Comparison of ENCODE assay signal across 12 cellular contexts in genomic region chr2:134217316-134217715, GRCh38. TPM values are rescaled to one million over a fixed set of nuclear protein-coding genes. Genes with fewer than 3 reads are reported as not detected.
DNase-seq lines count a peak whose midpoint lies in the region; ATAC-seq and TF ChIP-seq lines count a peak whose summit lies in the region.
"Had no signal": no experiment of that assay in that cellular context is flagged by ENCODE, and none has a peak within 500 bp of the region (broad histone marks: within the 10 kb centered on the region; RNA-seq: fewer than 3 reads in every experiment).

No MANE protein-coding gene starts in this region.

- no peaks in the 10 kb centered on the region for H4K20me1 ChIP-seq in OCI-LY1 (ENCODE audit: insufficient read depth, low read length)

- peaks cover 50% of the 10 kb centered on the region for H3K4me1 Mint-ChIP-seq in activated CD4-positive, alpha-beta T cell treated with anti-CD3 and anti-CD28 coated beads, Interleukin-2, amount 10 ng/mL, durations not matched to agents 7 days and 5 days
- peaks cover 64 to 93% (median 77%) of the 10 kb centered on the region in 3 donors for H3K4me1 Mint-ChIP-seq in naive B cell

- no peaks in the 10 kb centered on the region for H3K9me2 ChIP-seq in OCI-LY1 (ENCODE audit: low read depth, low read length)
- H3K9me2 ChIP-seq: SK-N-SH had no signal

- H3K9ac ChIP-seq in OCI-LY1 (ENCODE audit: low read length) = no peak overlapping the region; the same call in 1 of the 2 replicates
- H3K9ac ChIP-seq: KMS-11, SK-N-SH had no signal

- no peak overlapping the region for H3K4me3 Mint-ChIP-seq in activated CD4-positive, alpha-beta T cell treated with anti-CD3 and anti-CD28 coated beads, Interleukin-2, amount 10 ng/mL, durations not matched to agents 7 days and 5 days
- H3K4me3 Mint-ChIP-seq in naive B cell = peak overlapping the region in 5 of 8 donors; percentile 1 to 80 (median 57)
- H3K4me3 Mint-ChIP-seq: dendritic cell treated with granulocyte-macrophage colony-stimulating factor and Interleukin-4, amounts not matched to agents 40 ng/mL and 50 ng/mL, for 4 days; WTC11 had no signal

- H3F3A ChIP-seq in OCI-LY1 (ENCODE audit: insufficient read depth, low read length) = no peaks in the 10 kb centered on the region; the same call in 1 of the 2 replicates

- ATAC-seq in GM19035 (IDR thresholded peaks at IDR 0.05; ENCODE audit: unreplicated experiment) = peak; percentile 9
- no peak for ATAC-seq in naive B cell (ENCODE audit: low read depth in 2 of 2)
- ATAC-seq in GM18873 (IDR thresholded peaks at IDR 0.05; ENCODE audit: low FRiP score, unreplicated experiment) = no peak
- ATAC-seq: WTC11 had no signal

- peaks cover 53% of the 10 kb centered on the region for H3K4me1 ChIP-seq in OCI-LY1 (ENCODE audit: insufficient read depth, low read length, severe bottlenecking)

- peak overlapping the region; percentile 39 for H3K27ac Mint-ChIP-seq in activated CD4-positive, alpha-beta T cell treated with anti-CD3 and anti-CD28 coated beads, Interleukin-2, amount 10 ng/mL, durations not matched to agents 7 days and 5 days
- peak overlapping the region; percentile 90 to 98 (median 94) for H3K27ac Mint-ChIP-seq in naive B cell
- H3K27ac Mint-ChIP-seq: WTC11 had no signal

- no peaks in the 10 kb centered on the region for H3K27me3 Mint-ChIP-seq in activated CD4-positive, alpha-beta T cell treated with anti-CD3 and anti-CD28 coated beads, Interleukin-2, amount 10 ng/mL, durations not matched to agents 7 days and 5 days
- H3K27me3 Mint-ChIP-seq in naive B cell = no peaks in the 10 kb centered on the region
- H3K27me3 Mint-ChIP-seq: dendritic cell treated with granulocyte-macrophage colony-stimulating factor and Interleukin-4, amounts not matched to agents 40 ng/mL and 50 ng/mL, for 4 days had no signal

- peaks cover 5% of the 10 kb centered on the region for H3K9me3 Mint-ChIP-seq in activated CD4-positive, alpha-beta T cell treated with anti-CD3 and anti-CD28 coated beads, Interleukin-2, amount 10 ng/mL, durations not matched to agents 7 days and 5 days
- peaks cover 0 to 5% (median 0%) of the 10 kb centered on the region in 7 donors for H3K9me3 Mint-ChIP-seq in naive B cell

- POLR2A ChIA-PET in activated CD4-positive, alpha-beta T cell treated with anti-CD3 and anti-CD28 coated beads, Interleukin-2, amount 10 ng/mL, durations not matched to agents 7 days and 5 days (lab: Charles Lee) = no interaction called here

- no peak for TF ChIP-seq CTCF in OCI-LY1 (IDR thresholded peaks at IDR 0.05; ENCODE audit: low read length)

- no peak for DNase-seq in activated CD4-positive, alpha-beta T cell treated with anti-CD3 and anti-CD28 coated beads, Interleukin-2, amount 10 ng/mL, durations not matched to agents 7 days and 5 days
- no peak for DNase-seq in activated CD4-positive, alpha-beta T cell treated with anti-CD3 and anti-CD28 coated beads, Interleukin-2, amount 50 U/mL, for 4 hours
- DNase-seq in naive B cell = no peak
- no peak for DNase-seq in NCI-H1694 treated with DMSO at 0.1 percent for 48 hours (lab: John Stamatoyannopoulos, UW)
- no peak for DNase-seq in activated gamma-delta T cell (lab: John Stamatoyannopoulos, UW)
- DNase-seq: SK-N-SH had no signal

- CTCF ChIA-PET in activated CD4-positive, alpha-beta T cell treated with anti-CD3 and anti-CD28 coated beads, Interleukin-2, amount 10 ng/mL, durations not matched to agents 7 days and 5 days (lab: Charles Lee) = no interaction called here

- H3K27ac ChIP-seq in OCI-LY1 (ENCODE audit: low read depth, low read length, poor library complexity, severe bottlenecking) = peak overlapping the region; percentile 86
- H3K27ac ChIP-seq: KMS-11 had no signal

- H3K4me2 ChIP-seq in OCI-LY1 (ENCODE audit: low read length) = peak overlapping the region; percentile 56
- H3K4me2 ChIP-seq: KMS-11, SK-N-SH had no signal

- no peak overlapping the region for H3K4me3 ChIP-seq in OCI-LY1 (ENCODE audit: low read depth, low read length, poor library complexity, severe bottlenecking)

- peaks cover 12% of the 10 kb centered on the region for H3K36me3 Mint-ChIP-seq in activated CD4-positive, alpha-beta T cell treated with anti-CD3 and anti-CD28 coated beads, Interleukin-2, amount 10 ng/mL, durations not matched to agents 7 days and 5 days (ENCODE audit: low read depth)
- peaks cover 0 to 5% of the 10 kb centered on the region in 2 donors for H3K36me3 Mint-ChIP-seq in naive B cell

- H3K79me2 ChIP-seq in OCI-LY1 (ENCODE audit: insufficient read depth, low read length) = 0 out of 2 replicates have a peak, but pooled peaks cover 6% of the 10 kb centered on the region

- H2AFZ ChIP-seq in OCI-LY1 (ENCODE audit: low read length) = no peak overlapping the region

- peaks cover 3% of the 10 kb centered on the region; the same call in 1 of the 2 replicates for H3K36me3 ChIP-seq in OCI-LY1 (ENCODE audit: insufficient read depth, low read length)

- no peaks in the 10 kb centered on the region for H3K27me3 ChIP-seq in OCI-LY1 (ENCODE audit: insufficient read depth, low read length)

- no peaks in the 10 kb centered on the region for H3K9me3 ChIP-seq in OCI-LY1 (ENCODE audit: low read length)
- H3K9me3 ChIP-seq: SK-N-SH had no signal

RNA-seq across cellular contexts. Expression of gene MGAT5, which starts 36.6 kb away (rescaled TPM):
- 10 to 100 TPM; 48.2 to 56.7 TPM for total RNA-seq in activated CD4-positive, alpha-beta T cell treated with anti-CD3 and anti-CD28 coated beads, Interleukin-2, amount 10 ng/mL, durations not matched to agents 7 days and 5 days
- polyA plus RNA-seq in naive B cell (ENCODE audit: low read depth in 6 of 6) = 10 to 100 TPM in 5 of 6 donors, 1 to 10 TPM in 1; 9.7 to 41.3 (median 29.6) TPM
